ENCODE assay signal across 1 cellular context in the genomic region with DNA sequence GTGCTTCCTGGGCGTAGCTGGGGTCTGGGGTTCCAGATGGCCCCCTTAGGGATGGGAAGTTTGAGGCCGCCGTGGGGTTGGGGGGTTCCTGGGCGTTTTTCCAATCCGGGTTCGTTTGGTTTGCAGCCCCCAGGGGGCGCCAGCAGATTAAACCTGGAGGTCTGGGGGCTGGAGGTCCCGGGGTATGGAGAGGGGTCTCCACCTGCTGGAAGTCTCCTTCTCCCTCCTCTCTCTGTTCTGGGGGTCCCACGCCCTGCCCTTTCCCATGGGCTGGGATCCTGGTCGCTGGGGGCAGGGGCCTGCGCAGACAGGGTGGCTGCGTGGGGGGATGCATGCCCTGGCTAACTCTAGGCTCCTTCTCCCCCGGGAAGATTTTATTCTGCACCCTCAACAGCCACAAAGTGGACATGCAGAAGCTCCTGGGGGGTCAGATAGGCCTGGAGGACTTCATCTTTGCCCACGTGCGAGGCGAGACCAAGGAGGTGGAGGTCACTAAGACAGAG.
TF ChIP-seq lines count a peak whose summit lies in the region.

No MANE protein-coding gene starts in this region.

TF ChIP-seq in GM12878, 131 proteins besides CTCF, POLR2A, EP300 and RAD21:
- TF ChIP-seq SMC3 (IDR thresholded peaks at IDR 0.05; ENCODE audit: borderline replicate concordance, low read length) (peak; percentile 35; the same call in 1 of the 2 replicates), RBBP5 (conservative IDR thresholded peaks at IDR 0.05) (no peak)
